14 cellular contexts compared by ENCODE assay signal in genomic region chr6:85462673-85463072, GRCh38. TPM values are rescaled to one million over a fixed set of nuclear protein-coding genes. Genes with fewer than 3 reads are reported as not detected.
DNase-seq lines count a peak whose midpoint lies in the region; ATAC-seq and TF ChIP-seq lines count a peak whose summit lies in the region.
"Had no signal": no experiment of that assay in that cellular context is flagged by ENCODE, and none has a peak within 500 bp of the region (broad histone marks: within the 10 kb centered on the region; RNA-seq: fewer than 3 reads in every experiment).

No MANE protein-coding gene starts in this region.

- TF ChIP-seq CTCF in mammary epithelial cell (conservative IDR thresholded peaks at IDR 0.05 in 1 of 2, IDR thresholded peaks at IDR 0.05 in 1 of 2; ENCODE audit: extremely low read depth in 1 of 2, insufficient read depth in 1 of 2, low read depth in 1 of 2, low read length in 2 of 2) (no peak), osteoblast (IDR thresholded peaks at IDR 0.05; ENCODE audit: extremely low read depth, low read depth, low read length) (no peak)

- H3K9ac ChIP-seq in mammary epithelial cell (ENCODE audit: insufficient read depth, low read length), result no peak overlapping the region

- H3K27me3 ChIP-seq in mammary epithelial cell (ENCODE audit: insufficient read depth, low read length), result no peaks in the 10 kb centered on the region
- no peaks in the 10 kb centered on the region for H3K27me3 ChIP-seq in osteoblast (ENCODE audit: insufficient read depth, low read length)
- H3K27me3 ChIP-seq: left lung had no signal

- H3K79me2 ChIP-seq in mammary epithelial cell (ENCODE audit: insufficient read depth, low read length) (peaks cover 63% of the 10 kb centered on the region), osteoblast (ENCODE audit: insufficient read depth, low read length) (peaks cover 78% of the 10 kb centered on the region)

- H3K4me3 ChIP-seq in mammary epithelial cell (replicated peaks in 1 of 3; ENCODE audit: insufficient read depth in 1 of 3, low read depth in 2 of 3, low read length in 3 of 3) (no peak overlapping the region), osteoblast (ENCODE audit: insufficient read depth, low read length) (no peak overlapping the region)
- H3K4me3 ChIP-seq: left lung had no signal

- ATAC-seq in GM21526 (IDR thresholded peaks at IDR 0.05; ENCODE audit: low FRiP score, unreplicated experiment), result no peak
- ATAC-seq: left lung had no signal

- no peaks in the 10 kb centered on the region for H3K9me3 ChIP-seq in mammary epithelial cell (replicated peaks; ENCODE audit: insufficient read depth, low read length)
- no peaks in the 10 kb centered on the region for H3K9me3 ChIP-seq in osteoblast (ENCODE audit: low read depth, low read length)
- H3K9me3 ChIP-seq: left lung had no signal

- dilution Hi-C loops in mammary epithelial cell (cut with HindIII; ENCODE audit: low sequenced_read_pairs), result no loop called here

- no TSS peak for BruUV-seq in mammary epithelial cell (replicated peaks; lab: Mats Ljungman, UMichigan)

- H3K27ac ChIP-seq in mammary epithelial cell (ENCODE audit: insufficient read depth, low read depth, low read length) (peak overlapping the region; percentile 92), osteoblast (ENCODE audit: low read depth, low read length) (peak overlapping the region; percentile 100)
- H3K27ac ChIP-seq: left lung had no signal

- WGBS in mammary epithelial cell (ENCODE audit: low coverage, missing lambda C conversion rate), result 49% methylated on average over 2 of the region's 2 CpGs

- H3K4me2 ChIP-seq in mammary epithelial cell (ENCODE audit: insufficient read depth, low read depth, low read length), result no peak overlapping the region
- peak overlapping the region; percentile 14 for H3K4me2 ChIP-seq in osteoblast (ENCODE audit: insufficient read depth, low read length)

- H2AFZ ChIP-seq in mammary epithelial cell (ENCODE audit: low read depth, low read length) (no peak overlapping the region), osteoblast (ENCODE audit: low read length) (no peak overlapping the region)

- DNase-seq in NCI-H1092 treated with DMSO at 0.1 percent for 48 hours (lab: John Stamatoyannopoulos, UW), result peak; percentile 4
- no peak for DNase-seq in NCI-H1092 (lab: John Stamatoyannopoulos, UW)
- peak; percentile 45 for DNase-seq in M059J (ENCODE audit: low read depth)
- no peak for DNase-seq in mammary epithelial cell
- DNase-seq in osteoblast (ENCODE audit: insufficient read length, low spot score, missing footprints), result no peak
- DNase-seq in SKM-1 (lab: John Stamatoyannopoulos, UW; ENCODE audit: unreplicated experiment), result no peak
- DNase-seq in GOT3 (lab: John Stamatoyannopoulos, UW), result no peak
- DNase-seq: 8988T; activated CD4-positive, alpha-beta T cell treated with anti-CD3 and anti-CD28 coated beads for 4 hours; activated effector memory CD4-positive, alpha-beta T cell treated with anti-CD3 and anti-CD28 coated beads, Interleukin-2, amount 50 U/mL, for 16 hours; erythroblast; left lung; small intestine had no signal

- H4K20me1 ChIP-seq in mammary epithelial cell (ENCODE audit: insufficient read depth, low read length), result no peaks in the 10 kb centered on the region
- H4K20me1 ChIP-seq in osteoblast (ENCODE audit: insufficient read depth, low read length), result peaks cover 2% of the 10 kb centered on the region

- intact Hi-C loops in mammary epithelial cell (cut with micrococcal nuclease), result no loop called here

- H3K36me3 ChIP-seq in mammary epithelial cell (ENCODE audit: insufficient read depth, low read length), result peaks cover 15% of the 10 kb centered on the region
- H3K36me3 ChIP-seq in osteoblast (ENCODE audit: insufficient read depth, low read length), result peaks cover 28% of the 10 kb centered on the region
- H3K36me3 ChIP-seq: left lung had no signal

- in situ Hi-C loops in mammary epithelial cell (cut with MboI; ENCODE audit: low sequenced_read_pairs in 2 of 2), result no loop called here

- H3K4me1 ChIP-seq in mammary epithelial cell (ENCODE audit: insufficient read depth, low read length) (peaks cover 88% of the 10 kb centered on the region), osteoblast (ENCODE audit: insufficient read depth, low read length) (peaks cover 83% of the 10 kb centered on the region)

- CTCF ChIA-PET in mammary epithelial cell (lab: Charles Lee; ENCODE audit: low non-redundant PET), result no interaction called here

RNA-seq across cellular contexts. Expression of gene NT5E, which starts 12.8 kb away (rescaled TPM):
- 171 and 207 TPM in 2 replicates for total RNA-seq in M059J (2014; rRNA removed; shearing (Covaris generic))
- total RNA-seq in mammary epithelial cell, result 100 to 1,000 TPM in 1 of 2 donors, 10 to 100 TPM in 1; 74.2 to 228 TPM
- 148 TPM for polyA plus RNA-seq in mammary epithelial cell
- 174 TPM for polyA minus RNA-seq in mammary epithelial cell
- total RNA-seq in osteoblast, result 219 and 280 TPM in 2 replicates

Comparison
In these comparisons a context has a peak if more than half of its experiments do, and no peak if none do; other contexts are left out.
1. DNase-seq: peak in NCI-H1092 treated with DMSO at 0.1 percent for 48 hours (single experiment) and M059J (single experiment); none in NCI-H1092 (single experiment), mammary epithelial cell (single experiment), osteoblast (single experiment), SKM-1 (single experiment) and GOT3 (single experiment).